In genomic region chr12:55817352-55818139, GRCh38 we compare ENCODE assay signal across 8 cellular contexts. TPM values are rescaled to one million over a fixed set of nuclear protein-coding genes. Genes with fewer than 3 reads are reported as not detected.
A peak's percentile ranks its signal among the peaks of the same experiment; 100 is the strongest.
DNase-seq lines count a peak whose midpoint lies in the region; ATAC-seq, FAIRE-seq and TF ChIP-seq lines count a peak whose summit lies in the region.

A gene with protein sequence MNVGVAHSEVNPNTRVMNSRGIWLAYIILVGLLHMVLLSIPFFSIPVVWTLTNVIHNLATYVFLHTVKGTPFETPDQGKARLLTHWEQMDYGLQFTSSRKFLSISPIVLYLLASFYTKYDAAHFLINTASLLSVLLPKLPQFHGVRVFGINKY (plus strand): TSS chr12:55818041. CDS start chr12:55819000, 959 bp downstream.
Gene SARNP (minus strand): TSS chr12:55817724. CDS start chr12:55817701, 23 bp downstream.

- FAIRE-seq in H54 (lab: Jason Lieb, UNC), result peak; percentile 98

- H3K4me1 Mint-ChIP-seq in activated T-helper 17 cell treated with anti-CD3 and anti-CD28 coated beads, Interleukin-2, amount 50 U/mL, for 72 hours, result peaks cover 25% of the 10 kb centered on the region
- H3K4me1 Mint-ChIP-seq in naive thymus-derived CD4-positive, alpha-beta T cell, result peaks cover 32 to 45% (median 37%) of the 10 kb centered on the region in 7 donors
- peaks cover 17 to 52% of the 10 kb centered on the region in 2 donors for H3K4me1 Mint-ChIP-seq in stimulated activated naive B cell treated with anti-CD40 and anti-IgM and Interleukin-4, amounts not matched to agents 10 μg/mL and 1 μg/mL and 100 μg/mL, for 72 hours

- H3K9me3 Mint-ChIP-seq in activated T-helper 17 cell treated with anti-CD3 and anti-CD28 coated beads, Interleukin-2, amount 50 U/mL, for 72 hours, result no peaks in the 10 kb centered on the region
- H3K9me3 Mint-ChIP-seq in naive thymus-derived CD4-positive, alpha-beta T cell, result peaks cover 0 to 2% (median 0%) of the 10 kb centered on the region in 11 donors
- H3K9me3 Mint-ChIP-seq in stimulated activated naive B cell treated with anti-CD40 and anti-IgM and Interleukin-4, amounts not matched to agents 10 μg/mL and 1 μg/mL and 100 μg/mL, for 72 hours, result no peaks in the 10 kb centered on the region

- ATAC-seq in activated T-helper 17 cell treated with anti-CD3 and anti-CD28 coated beads, Interleukin-2, amount 50 U/mL, for 72 hours (replicated peaks), result peak; percentile 97
- peak; percentile 96 for ATAC-seq in naive thymus-derived CD4-positive, alpha-beta T cell
- peak; percentile 96 to 97 for ATAC-seq in stimulated activated naive B cell treated with anti-CD40 and anti-IgM and Interleukin-4, amounts not matched to agents 10 μg/mL and 1 μg/mL and 100 μg/mL, for 72 hours (replicated peaks)

- H3K36me3 ChIP-seq in naive thymus-derived CD4-positive, alpha-beta T cell (ENCODE audit: control insufficient read depth in 2 of 3, insufficient read depth in 3 of 3, low read length in 3 of 3), result peaks cover 7 to 40% (median 28%) of the 10 kb centered on the region in 3 experiments

- intact Hi-C loops in naive thymus-derived CD4-positive, alpha-beta T cell (cut with micrococcal nuclease), result loop anchor here (1.0 to 5.0 kb wide), 16 partner anchors 12 to 1705 kb away; partner anchors contain the start of genes DNAJC14 (in 2 of the 2), PA2G4 (in 2 of the 2), ZC3H10 (in 2 of the 2) and BLOC1S1 (in 1 of the 2)

- POLR2A ChIA-PET in RWPE1 (lab: Yijun Ruan, JAX; ENCODE audit: low non-redundant PET), result interaction anchor here (0.7 to 1.4 kb wide), 3 partner anchors 12 to 110 kb away, joined by 3 to 12 read pairs (median 4); partner anchors contain the start of genes DNAJC14 and PYM1
- POLR2A ChIA-PET in naive thymus-derived CD4-positive, alpha-beta T cell (lab: Charles Lee), result interaction anchor here (0.6 to 10.9 kb wide), 33 partner anchors 9 to 908 kb away, joined by 3 to 243 read pairs (median 5); partner anchors contain the start of genes BLOC1S1, DGKA, DNAJC14 and NACA

- TF ChIP-seq CTCF in RWPE1 (conservative IDR thresholded peaks at IDR 0.05; ENCODE audit: low read depth) (no peak), fibroblast of mammary gland (conservative IDR thresholded peaks at IDR 0.05; ENCODE audit: control insufficient read depth, insufficient read depth, low read depth, low read length) (no peak)

- H3K27me3 Mint-ChIP-seq in activated T-helper 17 cell treated with anti-CD3 and anti-CD28 coated beads, Interleukin-2, amount 50 U/mL, for 72 hours, result no peaks in the 10 kb centered on the region
- H3K27me3 Mint-ChIP-seq in naive thymus-derived CD4-positive, alpha-beta T cell, result no peaks in the 10 kb centered on the region
- no peaks in the 10 kb centered on the region for H3K27me3 Mint-ChIP-seq in stimulated activated naive B cell treated with anti-CD40 and anti-IgM and Interleukin-4, amounts not matched to agents 10 μg/mL and 1 μg/mL and 100 μg/mL, for 72 hours

- peaks cover 39% of the 10 kb centered on the region for H3K36me3 Mint-ChIP-seq in activated T-helper 17 cell treated with anti-CD3 and anti-CD28 coated beads, Interleukin-2, amount 50 U/mL, for 72 hours (ENCODE audit: low read depth)
- H3K36me3 Mint-ChIP-seq in naive thymus-derived CD4-positive, alpha-beta T cell, result peaks cover 0 to 34% (median 18%) of the 10 kb centered on the region in 5 donors
- peaks cover 21 to 28% of the 10 kb centered on the region in 2 donors for H3K36me3 Mint-ChIP-seq in stimulated activated naive B cell treated with anti-CD40 and anti-IgM and Interleukin-4, amounts not matched to agents 10 μg/mL and 1 μg/mL and 100 μg/mL, for 72 hours

- H3K27ac Mint-ChIP-seq in activated T-helper 17 cell treated with anti-CD3 and anti-CD28 coated beads, Interleukin-2, amount 50 U/mL, for 72 hours, result no peak within 1 kb of the TSS
- no peak within 1 kb of the TSS for H3K27ac Mint-ChIP-seq in naive thymus-derived CD4-positive, alpha-beta T cell
- H3K27ac Mint-ChIP-seq in stimulated activated naive B cell treated with anti-CD40 and anti-IgM and Interleukin-4, amounts not matched to agents 10 μg/mL and 1 μg/mL and 100 μg/mL, for 72 hours, result peak within 1 kb of the TSS; percentile 60

- peak within 1 kb of the TSS; percentile 88 for H3K4me3 ChIP-seq in fibroblast of mammary gland (ENCODE audit: control insufficient read depth, low read depth, low read length)
- H3K4me3 ChIP-seq in naive thymus-derived CD4-positive, alpha-beta T cell (ENCODE audit: low read length), result peak within 1 kb of the TSS; percentile 94

- peak within 1 kb of the TSS; percentile 83 for H3K27ac ChIP-seq in RWPE1
- H3K27ac ChIP-seq in naive thymus-derived CD4-positive, alpha-beta T cell (ENCODE audit: low read depth, low read length), result peak within 1 kb of the TSS; percentile 88

- CTCF ChIA-PET in RWPE1 (lab: Yijun Ruan, JAX), result interaction anchor here (1.2 kb wide), 1 partner anchor 79 kb away, joined by 4 read pairs; no protein-coding TSS in a partner anchor
- CTCF ChIA-PET in naive thymus-derived CD4-positive, alpha-beta T cell (lab: Charles Lee), result interaction anchor here (0.6 to 6.0 kb wide), 13 partner anchors 9 to 647 kb away, joined by 4 to 43 read pairs (median 6); partner anchors contain the start of genes DNAJC14 and PYM1

- no peaks in the 10 kb centered on the region for H3K9me3 ChIP-seq in naive thymus-derived CD4-positive, alpha-beta T cell (ENCODE audit: control insufficient read depth in 2 of 3, low read length in 3 of 3)

- peaks cover 22 to 41% of the 10 kb centered on the region in 2 donors for H3K4me1 ChIP-seq in naive thymus-derived CD4-positive, alpha-beta T cell (ENCODE audit: control insufficient read depth in 2 of 2, insufficient read depth in 2 of 2, low read length in 2 of 2)

- peak; percentile 61 for TF ChIP-seq POLR2A in H54 (IDR thresholded peaks at IDR 0.05; ENCODE audit: low read depth, low read length)

- no peak within 1 kb of the TSS for H3K4me3 Mint-ChIP-seq in activated T-helper 17 cell treated with anti-CD3 and anti-CD28 coated beads, Interleukin-2, amount 50 U/mL, for 72 hours
- no peak within 1 kb of the TSS for H3K4me3 Mint-ChIP-seq in naive thymus-derived CD4-positive, alpha-beta T cell
- H3K4me3 Mint-ChIP-seq in stimulated activated naive B cell treated with anti-CD40 and anti-IgM and Interleukin-4, amounts not matched to agents 10 μg/mL and 1 μg/mL and 100 μg/mL, for 72 hours, result no peak within 1 kb of the TSS

- H3K27me3 ChIP-seq in naive thymus-derived CD4-positive, alpha-beta T cell (ENCODE audit: control insufficient read depth in 2 of 2, insufficient read depth in 2 of 2, low read length in 2 of 2), result no peaks in the 10 kb centered on the region

- DNase-seq in ELF-1 (ENCODE audit: low read depth, low spot score), result peak; percentile 100
- peak; percentile 85 for DNase-seq in H54 (ENCODE audit: insufficient read length, low spot score)
- peak; percentile 100 for DNase-seq in LoVo (ENCODE audit: low spot score)
- DNase-seq in RWPE1 (ENCODE audit: low spot score), result peak; percentile 99
- DNase-seq in fibroblast of mammary gland (ENCODE audit: low read depth), result peak; percentile 100
- DNase-seq in naive thymus-derived CD4-positive, alpha-beta T cell, result peak; percentile 81 to 99 (median 98)
- DNase-seq in stimulated activated naive B cell treated with anti-CD40 and anti-IgM and Interleukin-4, amounts not matched to agents 10 μg/mL and 1 μg/mL and 100 μg/mL, for 72 hours, result peak; percentile 98

RNA-seq across cellular contexts. Expression of the first gene that starts in this region (rescaled TPM):
- total RNA-seq in activated T-helper 17 cell treated with anti-CD3 and anti-CD28 coated beads, Interleukin-2, amount 50 U/mL, for 72 hours, result 10 to 100 TPM; 26.5 to 40.2 TPM
- total RNA-seq in naive thymus-derived CD4-positive, alpha-beta T cell, result 10 to 100 TPM; 12.3 to 67.3 (median 40.5) TPM
- polyA plus RNA-seq in naive thymus-derived CD4-positive, alpha-beta T cell, result 100 to 1,000 TPM in 1 of 2 donors, 10 to 100 TPM in 1; 96.0 to 107 TPM

RNA-seq across cellular contexts. Expression of gene SARNP, which starts in this region (rescaled TPM):
- total RNA-seq in activated T-helper 17 cell treated with anti-CD3 and anti-CD28 coated beads, Interleukin-2, amount 50 U/mL, for 72 hours, result 100 to 1,000 TPM in 1 of 2 donors, 10 to 100 TPM in 1; 63.6 to 103 TPM
- 10 to 100 TPM; 28.0 to 73.0 (median 41.7) TPM for total RNA-seq in naive thymus-derived CD4-positive, alpha-beta T cell
- 100 to 1,000 TPM in 1 of 2 donors, 10 to 100 TPM in 1; 89.7 to 115 TPM for polyA plus RNA-seq in naive thymus-derived CD4-positive, alpha-beta T cell

Comparison
In these comparisons a context has a peak if more than half of its experiments do, and no peak if none do; other contexts are left out.
1. Peak in every context shown above with its lines: DNase-seq, ATAC-seq, H3K4me3 ChIP-seq and H3K27ac ChIP-seq.